ENCODE assay signal across 8 cellular contexts in genomic region chr4:23062188-23062587, GRCh38.
"Had no signal": no experiment of that assay in that cellular context is flagged by ENCODE, and none has a peak within 500 bp of the region (broad histone marks: within the 10 kb centered on the region; RNA-seq: fewer than 3 reads in every experiment).

No MANE protein-coding gene starts in this region.

- H3K4me3 ChIP-seq: GM12878 had no signal

- FAIRE-seq: G401.6, GM12878, GM12891, GM12892, GM18507, GM19239 had no signal

- ATAC-seq: GM12878 had no signal

- DNase-seq: GDM1, GF-D8 had no signal
